Comparison of ENCODE assay signal across 8 cellular contexts in the genomic region with DNA sequence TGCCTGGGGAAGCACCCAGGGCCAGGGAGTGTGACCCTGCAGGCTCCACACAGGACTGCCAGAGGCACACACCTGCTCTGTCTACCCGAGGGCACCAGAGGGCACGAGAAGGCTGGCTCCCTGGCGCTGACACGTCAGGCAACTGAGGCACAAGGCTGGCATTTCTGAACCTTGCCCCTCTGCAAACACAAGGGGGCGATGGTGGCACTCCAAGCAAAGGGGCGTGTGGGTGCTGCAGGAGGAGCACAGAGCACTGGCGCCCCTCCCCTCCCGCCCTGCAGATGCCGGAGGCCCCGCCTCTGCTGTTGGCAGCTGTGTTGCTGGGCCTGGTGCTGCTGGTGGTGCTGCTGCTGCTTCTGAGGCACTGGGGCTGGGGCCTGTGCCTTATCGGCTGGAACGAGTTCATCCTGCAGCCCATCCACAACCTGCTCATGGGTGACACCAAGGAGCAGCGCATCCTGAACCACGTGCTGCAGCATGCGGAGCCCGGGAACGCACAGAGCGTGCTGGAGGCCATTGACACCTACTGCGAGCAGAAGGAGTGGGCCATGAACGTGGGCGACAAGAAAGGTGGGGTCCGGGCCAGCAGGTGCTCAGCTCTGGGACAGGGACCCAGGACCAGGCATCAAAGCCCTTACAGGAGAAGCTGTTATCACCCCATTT. TPM values are rescaled to one million over a fixed set of nuclear protein-coding genes. Genes with fewer than 3 reads are reported as not detected.
DNase-seq lines count a peak whose midpoint lies in the region; ATAC-seq and TF ChIP-seq lines count a peak whose summit lies in the region.

No MANE protein-coding gene starts in this region.

- H3K27ac ChIP-seq in KMS-11 (no peak overlapping the region; the same call in 1 of the 2 replicates), angular gyrus (ENCODE audit: low read depth, low read length) (peak overlapping the region; percentile 64), right cardiac atrium (ENCODE audit: low read length) (no peak overlapping the region)

- H4K20me1 ChIP-seq in KMS-11 (ENCODE audit: insufficient read depth): no peaks in the 10 kb centered on the region

- no peak overlapping the region for H2AFZ ChIP-seq in KMS-11 (ENCODE audit: low read depth)

- H3K79me2 ChIP-seq in KMS-11 (ENCODE audit: insufficient read depth, low read depth): no peaks in the 10 kb centered on the region

- no peak overlapping the region for H3K9ac ChIP-seq in KMS-11

- H3K9me3 ChIP-seq in right cardiac atrium (ENCODE audit: control insufficient read depth, low read length): no peaks in the 10 kb centered on the region

- WGBS in right cardiac atrium: 50% methylated on average over 22 of the region's 22 CpGs

- ATAC-seq in right cardiac atrium: peak; percentile 17 to 29
- ATAC-seq in HG03457 (IDR thresholded peaks at IDR 0.05; ENCODE audit: unreplicated experiment): no peak

- peak; percentile 93 for DNase-seq in DMS 273 (lab: John Stamatoyannopoulos, UW; ENCODE audit: unreplicated experiment)
- DNase-seq in SK-MEL-5 (ENCODE audit: low read depth, low spot score): peak; percentile 92
- DNase-seq in right cardiac atrium: peak; percentile 71 to 91 (median 90)
- no peak for DNase-seq in retinal pigment epithelial cell (ENCODE audit: low read depth)
- DNase-seq in OCI-M2 (lab: John Stamatoyannopoulos, UW; ENCODE audit: unreplicated experiment): no peak

- no peak overlapping the region for H3K4me2 ChIP-seq in KMS-11

- peaks cover 47% of the 10 kb centered on the region for H3K4me1 ChIP-seq in KMS-11 (ENCODE audit: low read depth, poor library complexity, severe bottlenecking)
- no peaks in the 10 kb centered on the region for H3K4me1 ChIP-seq in right cardiac atrium (ENCODE audit: control insufficient read depth, insufficient read depth, low read length)

- H3K4me3 ChIP-seq in KMS-11 (IDR thresholded peaks at IDR 0.05; ENCODE audit: insufficient read depth, low read depth, low read length): no peak overlapping the region
- no peak overlapping the region for H3K4me3 ChIP-seq in right cardiac atrium (ENCODE audit: low read length)
- no peak overlapping the region for H3K4me3 ChIP-seq in retinal pigment epithelial cell (ENCODE audit: low read length)

- no peaks in the 10 kb centered on the region for H3K36me3 ChIP-seq in KMS-11 (ENCODE audit: insufficient read depth)

- H3K27me3 ChIP-seq in KMS-11 (ENCODE audit: insufficient read depth, low read depth) (no peaks in the 10 kb centered on the region), right cardiac atrium (ENCODE audit: control insufficient read depth, insufficient read depth) (no peaks in the 10 kb centered on the region)

- in situ Hi-C loops in SK-MEL-5 (cut with HindIII; ENCODE audit: low pct_unique_long_range_greater_than_20kb, low sequenced_read_pairs): no loop called here

- TF ChIP-seq CTCF in KMS-11 (conservative IDR thresholded peaks at IDR 0.05; ENCODE audit: low read depth, low read length): peak; percentile 81
- peak; percentile 76 for TF ChIP-seq CTCF in retinal pigment epithelial cell (conservative IDR thresholded peaks at IDR 0.05; ENCODE audit: low read depth, low read length)

- intact Hi-C loops in right cardiac atrium (cut with DNase I): no loop called here

RNA-seq across cellular contexts. Expression of a gene that starts 20.8 kb away (rescaled TPM):
- 24.7 and 25.8 TPM in 2 replicates for total RNA-seq in SK-MEL-5 (2014; rRNA removed; shearing (Covaris generic))
- polyA plus RNA-seq in SK-MEL-5 (2015; cell fraction: cytosol; rRNA removed): 22.8 and 24.0 TPM in 2 replicates
- 36.2 and 38.5 TPM in 2 replicates for polyA plus RNA-seq in SK-MEL-5 (2015; cell fraction: nucleus; rRNA removed)
- 10 to 100 TPM; 18.7 to 28.5 (median 26.0) TPM for total RNA-seq in right cardiac atrium
- polyA plus RNA-seq in right cardiac atrium: 32.9 TPM

RNA-seq across cellular contexts. Expression of a gene that starts 20.8 kb away (rescaled TPM):
- total RNA-seq in SK-MEL-5 (2014; rRNA removed; shearing (Covaris generic)): 156 and 172 TPM in 2 replicates
- polyA plus RNA-seq in SK-MEL-5 (2015; cell fraction: cytosol; rRNA removed): 354 and 397 TPM in 2 replicates
- 38.9 and 56.0 TPM in 2 replicates for polyA plus RNA-seq in SK-MEL-5 (2015; cell fraction: nucleus; rRNA removed)
- 10 to 100 TPM; 69.6 to 89.3 (median 84.4) TPM for total RNA-seq in right cardiac atrium
- 102 TPM for polyA plus RNA-seq in right cardiac atrium

RNA-seq across cellular contexts. Expression of a gene that starts 54.2 kb away (rescaled TPM):
- total RNA-seq in SK-MEL-5 (2014; rRNA removed; shearing (Covaris generic)): 4.9 and 5.4 TPM in 2 replicates
- 3.8 and 4.1 TPM in 2 replicates for polyA plus RNA-seq in SK-MEL-5 (2015; cell fraction: cytosol; rRNA removed)
- polyA plus RNA-seq in SK-MEL-5 (2015; cell fraction: nucleus; rRNA removed): 43.0 and 46.9 TPM in 2 replicates
- total RNA-seq in right cardiac atrium: 10 to 100 TPM; 11.1 to 27.4 (median 18.4) TPM
- polyA plus RNA-seq in right cardiac atrium: 21.7 TPM

RNA-seq across cellular contexts. Expression of a gene that starts 58.5 kb away (rescaled TPM):
- total RNA-seq in SK-MEL-5 (2014; rRNA removed; shearing (Covaris generic)): 68.3 and 70.0 TPM in 2 replicates
- polyA plus RNA-seq in SK-MEL-5 (2015; cell fraction: cytosol; rRNA removed): 78.2 and 85.2 TPM in 2 replicates
- polyA plus RNA-seq in SK-MEL-5 (2015; cell fraction: nucleus; rRNA removed): 68.0 and 80.2 TPM in 2 replicates
- 10 to 100 TPM; 61.1 to 70.4 (median 67.3) TPM for total RNA-seq in right cardiac atrium
- 64.9 TPM for polyA plus RNA-seq in right cardiac atrium

Comparison
In these comparisons a context has a peak if more than half of its experiments do, and no peak if none do; other contexts are left out.
1. DNase-seq: peak in DMS 273 (single experiment), SK-MEL-5 (single experiment) and right cardiac atrium (3 of 3); none in retinal pigment epithelial cell (single experiment) and OCI-M2 (single experiment).